In genomic region chr15:61374848-61375247, GRCh38 we compare ENCODE assay signal across 26 cellular contexts.
"Had no signal": no experiment of that assay in that cellular context is flagged by ENCODE, and none has a peak within 500 bp of the region (broad histone marks: within the 10 kb centered on the region; RNA-seq: fewer than 3 reads in every experiment).

No MANE protein-coding gene starts in this region.

- DNase-seq: stimulated activated CD4-positive, alpha-beta T cell treated with anti-CD3 and anti-CD28 coated beads, Interleukin-2, amount 100 ng/mL, for 48 hours; stimulated activated CD4-positive, alpha-beta T cell treated with anti-CD3 and anti-CD28 coated beads, Interleukin-4, amount 100 ng/mL, for 1 hour; stimulated activated CD4-positive, alpha-beta T cell treated with anti-CD3 and anti-CD28 coated beads, Interleukin-4, amount 100 ng/mL, for 24 hours; stimulated activated CD4-positive, alpha-beta T cell treated with anti-CD3 and anti-CD28 coated beads, Interleukin-4, amount 100 ng/mL, for 4 hours; stimulated activated CD8-positive, alpha-beta memory T cell treated with anti-CD3 and anti-CD28 coated beads, Interleukin-4, amount 100 ng/mL, for 48 hours; stimulated activated naive B cell treated with anti-CD40 and anti-IgM and Interleukin-4, amounts not matched to agents 10 μg/mL and 1 μg/mL and 100 μg/mL, for 72 hours; stimulated activated naive CD4-positive, alpha-beta T cell; stimulated activated naive CD4-positive, alpha-beta T cell treated with Interleukin-2 at 50 U/mL for 16 hours; stimulated activated naive CD8-positive, alpha-beta T cell treated with anti-CD3 and anti-CD28 coated beads, Interleukin-15, amount 100 ng/mL, for 72 hours; stimulated activated naive CD8-positive, alpha-beta T cell treated with anti-CD3 and anti-CD28 coated beads, Interleukin-15, Interleukin-2, amounts not matched to agents 100 U/mL and 50 U/mL, for 24 hours; stomach; substantia nigra; testis; thyroid gland; tibial artery; transverse colon; upper lobe of left lung; upper lobe of right lung; uterus had no signal

- H3K36me3 ChIP-seq: stomach, suprapubic skin, thoracic aorta, thyroid gland, tibial artery, tibial nerve, transverse colon, upper lobe of left lung, upper lobe of right lung, uterus, vagina had no signal

- FAIRE-seq: urothelium cell line had no signal

- H3K27ac ChIP-seq: stomach, suprapubic skin, testis, thoracic aorta, thyroid gland, tibial artery, tibial nerve, transverse colon, upper lobe of left lung, upper lobe of right lung, uterus, vagina had no signal

- ATAC-seq: stimulated activated effector memory CD8-positive, alpha-beta T cell treated with anti-CD3 and anti-CD28 coated beads, Interleukin-12 subunit alpha, Interleukin-12 subunit beta, amount 100 ng/mL, for 72 hours; stimulated activated memory B cell treated with anti-CD40 and anti-IgM and Interleukin-4, amounts not matched to agents 10 μg/mL and 1 μg/mL and 100 μg/mL, for 72 hours; stimulated activated naive B cell treated with anti-CD40 and anti-IgM and Interleukin-4, amounts not matched to agents 10 μg/mL and 1 μg/mL and 100 μg/mL, for 72 hours; stimulated activated naive CD8-positive, alpha-beta T cell treated with anti-CD3 and anti-CD28 coated beads, Interleukin-15, amount 100 ng/mL, for 72 hours; stimulated activated naive CD8-positive, alpha-beta T cell treated with anti-CD3 and anti-CD28 coated beads, Interleukin-15, Interleukin-2, amounts not matched to agents 100 U/mL and 50 U/mL, for 24 hours; upper lobe of right lung had no signal

- H3K27me3 ChIP-seq: stomach, suprapubic skin, testis, thyroid gland, tibial artery, tibial nerve, transverse colon, upper lobe of left lung, upper lobe of right lung, uterus, vagina had no signal

- H3K9me3 ChIP-seq: suprapubic skin, testis, thoracic aorta, thyroid gland, tibial nerve, transverse colon, upper lobe of left lung, upper lobe of right lung, uterus, vagina had no signal

- H3K4me1 ChIP-seq: stomach, suprapubic skin, testis, thyroid gland, tibial artery, tibial nerve, transverse colon, upper lobe of left lung, upper lobe of right lung, uterus, vagina had no signal

- H3K4me3 ChIP-seq: stomach, suprapubic skin, testis, thoracic aorta, thyroid gland, tibial artery, tibial nerve, transverse colon, upper lobe of left lung, upper lobe of right lung, uterus, vagina had no signal
